29 cellular contexts compared by ENCODE assay signal in the genomic region with DNA sequence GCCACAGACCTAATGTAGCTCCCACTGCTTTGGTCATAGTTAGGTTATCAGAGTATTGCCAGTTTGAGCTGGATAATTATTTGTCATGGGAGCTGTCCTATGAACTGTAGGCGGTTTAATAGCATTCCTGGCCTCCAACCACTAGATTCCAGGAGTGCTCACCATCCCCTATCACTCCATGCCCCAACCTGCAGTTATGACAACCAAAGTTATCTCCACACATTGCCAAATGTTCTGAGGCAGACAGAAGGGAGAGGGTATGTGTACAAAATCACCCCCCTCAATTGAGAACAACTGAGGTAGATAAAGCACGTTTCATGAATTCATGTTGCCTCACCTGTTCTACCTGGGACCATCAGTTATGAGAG.
DNase-seq lines count a peak whose midpoint lies in the region; ATAC-seq and TF ChIP-seq lines count a peak whose summit lies in the region.
"Had no signal": no experiment of that assay in that cellular context is flagged by ENCODE, and none has a peak within 500 bp of the region (broad histone marks: within the 10 kb centered on the region; RNA-seq: fewer than 3 reads in every experiment).

No MANE protein-coding gene starts in this region.

- intact Hi-C loops in mammary epithelial cell (cut with micrococcal nuclease) (loop anchor here (5.0 kb wide), 1 partner anchor 149 kb away; no protein-coding TSS in a partner anchor), left ventricle myocardium superior (cut with micrococcal nuclease) (no loop called here), lower lobe of right lung (cut with DNase I) (no loop called here)

- peak; percentile 56 for DNase-seq in ACHN
- peak; percentile 74 for DNase-seq in M059J (ENCODE audit: low read depth)
- DNase-seq in mammary epithelial cell: peak; percentile 57
- DNase-seq in myocyte (ENCODE audit: low read depth): peak; percentile 61
- no peak for DNase-seq in left ventricle myocardium superior
- DNase-seq in CD1c-positive myeloid dendritic cell (ENCODE audit: extremely low spot score): no peak
- DNase-seq in lower lobe of right lung: no peak
- no peak for DNase-seq in T-helper 2 cell
- DNase-seq: activated CD4-positive, alpha-beta T cell treated with anti-CD3 and anti-CD28 coated beads, Interleukin-2, amount 50 U/mL, for 4 hours; activated CD4-positive, CD25-positive, alpha-beta regulatory T cell; activated naive CD4-positive, alpha-beta T cell; activated T-cell treated with anti-CD3 and anti-CD28 coated beads, Interleukin-2, amount 50 U/mL, for 72 hours; C1 segment of cervical spinal cord; DND-41; effector CD4-positive, alpha-beta T cell; foreskin melanocyte; hippocampal formation; Kasumi-1; natural killer cell; NCI-H1048; NCI-H1694 treated with DMSO at 0.1 percent for 48 hours; NCI-H524 treated with DMSO at 0.1 percent for 48 hours; NK-92 treated with Interleukin-12 subunit alpha and Interleukin-12 subunit beta, amount 100 ng/mL, for 24 hours; stomach; SW 1271 had no signal

- TF ChIP-seq CTCF in mammary epithelial cell (conservative IDR thresholded peaks at IDR 0.05 in 1 of 2, IDR thresholded peaks at IDR 0.05 in 1 of 2; ENCODE audit: extremely low read depth in 1 of 2, insufficient read depth in 1 of 2, low read depth in 1 of 2, low read length in 2 of 2): no peak
- no peak for TF ChIP-seq CTCF in lower lobe of right lung (IDR thresholded peaks at IDR 0.05)

- no peaks in the 10 kb centered on the region for H3K36me3 ChIP-seq in mammary epithelial cell (ENCODE audit: insufficient read depth, low read length)
- no peaks in the 10 kb centered on the region for H3K36me3 ChIP-seq in lower lobe of right lung
- H3K36me3 ChIP-seq: esophagus muscularis mucosa, left lung, stomach, tibial nerve had no signal

- no peak overlapping the region for H3K9ac ChIP-seq in mammary epithelial cell (ENCODE audit: insufficient read depth, low read length)

- H3K9me3 ChIP-seq in mammary epithelial cell (replicated peaks; ENCODE audit: insufficient read depth, low read length): no peaks in the 10 kb centered on the region
- no peaks in the 10 kb centered on the region for H3K9me3 ChIP-seq in lower lobe of right lung
- H3K9me3 ChIP-seq: esophagus muscularis mucosa had no signal

- H2AFZ ChIP-seq in mammary epithelial cell (ENCODE audit: low read depth, low read length): no peak overlapping the region

- no peaks in the 10 kb centered on the region for H3K27me3 ChIP-seq in mammary epithelial cell (ENCODE audit: insufficient read depth, low read length)
- H3K27me3 ChIP-seq in lower lobe of right lung (ENCODE audit: low read depth): no peaks in the 10 kb centered on the region
- H3K27me3 ChIP-seq: esophagus muscularis mucosa, left lung, stomach, tibial nerve had no signal

- WGBS in mammary epithelial cell (ENCODE audit: low coverage, missing lambda C conversion rate): 5% methylated on average over 2 of the region's 2 CpGs

- H3K4me2 ChIP-seq in mammary epithelial cell (ENCODE audit: insufficient read depth, low read depth, low read length): peak overlapping the region; percentile 11

- dilution Hi-C loops in mammary epithelial cell (cut with HindIII; ENCODE audit: low sequenced_read_pairs): no loop called here

- H4K20me1 ChIP-seq in mammary epithelial cell (ENCODE audit: insufficient read depth, low read length): no peaks in the 10 kb centered on the region

- no peak overlapping the region for H3K4me3 ChIP-seq in mammary epithelial cell (replicated peaks in 1 of 3; ENCODE audit: insufficient read depth in 1 of 3, low read depth in 2 of 3, low read length in 3 of 3)
- H3K4me3 ChIP-seq in lower lobe of right lung: no peak overlapping the region
- H3K4me3 ChIP-seq: esophagus muscularis mucosa, left lung, stomach, tibial nerve had no signal

- ATAC-seq in left ventricle myocardium superior (no peak), lower lobe of right lung (no peak)
- ATAC-seq: activated T-cell treated with anti-CD3 and anti-CD28 coated beads, Interleukin-2, amount 50 U/mL, for 72 hours; HepG2; natural killer cell had no signal

- H3K79me2 ChIP-seq in mammary epithelial cell (ENCODE audit: insufficient read depth, low read length): no peaks in the 10 kb centered on the region

- in situ Hi-C loops in ACHN (cut with HindIII; ENCODE audit: low pct_ligation_motif_present, low pct_unique_long_range_greater_than_20kb, low sequenced_read_pairs): no loop called here
- in situ Hi-C loops in mammary epithelial cell (cut with MboI; ENCODE audit: low sequenced_read_pairs in 2 of 2): no loop called here

- H3K4me1 ChIP-seq in mammary epithelial cell (ENCODE audit: insufficient read depth, low read length) (peaks cover 45% of the 10 kb centered on the region), lower lobe of right lung (peaks cover 23% of the 10 kb centered on the region)

- CTCF ChIA-PET in mammary epithelial cell (lab: Charles Lee; ENCODE audit: low non-redundant PET): no interaction called here

- BruUV-seq in mammary epithelial cell (replicated peaks; lab: Mats Ljungman, UMichigan): TSS peak; percentile 95

- H3K27ac ChIP-seq in mammary epithelial cell (ENCODE audit: insufficient read depth, low read depth, low read length) (peak overlapping the region; percentile 59), lower lobe of right lung (no peak overlapping the region)
- H3K27ac ChIP-seq: esophagus muscularis mucosa, left lung, stomach, tibial nerve had no signal

Comparison
In these comparisons a context has a peak if more than half of its experiments do, and no peak if none do; other contexts are left out.
1. DNase-seq: peak in ACHN (single experiment), M059J (single experiment), mammary epithelial cell (single experiment) and myocyte (single experiment); none in left ventricle myocardium superior (single experiment), CD1c-positive myeloid dendritic cell (single experiment), lower lobe of right lung (single experiment) and T-helper 2 cell (0 of 5).